In the genomic region with DNA sequence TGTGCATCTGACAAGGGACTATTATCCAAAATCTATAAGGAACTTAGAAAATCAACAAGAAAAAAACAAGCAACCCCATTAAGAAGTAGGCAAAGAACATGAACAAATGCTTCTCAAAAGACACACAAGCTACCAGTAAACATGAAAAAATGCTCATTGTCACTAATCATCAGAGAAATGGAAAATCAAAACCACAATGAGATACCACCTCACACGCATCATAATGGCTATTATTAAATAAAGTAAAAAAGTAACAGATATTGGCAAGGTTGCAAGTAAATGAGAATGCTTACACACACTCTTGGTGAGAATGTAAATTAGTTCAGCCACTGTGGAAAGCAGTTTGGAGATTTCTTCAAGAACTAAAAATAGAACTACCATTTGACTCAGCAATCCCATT, we compare ENCODE assay signal across 25 cellular contexts.
"Had no signal": no experiment of that assay in that cellular context is flagged by ENCODE, and none has a peak within 500 bp of the region (broad histone marks: within the 10 kb centered on the region; RNA-seq: fewer than 3 reads in every experiment).

No MANE protein-coding gene starts in this region.

- H3K4me1 ChIP-seq: adrenal gland had no signal

- H3K4me3 ChIP-seq: adrenal gland had no signal

- H3K9me3 ChIP-seq: adrenal gland had no signal

- DNase-seq: activated CD4-positive, alpha-beta T cell treated with anti-CD3 and anti-CD28 coated beads, Interleukin-2, amount 10 ng/mL, durations not matched to agents 24 days and 14 days; activated CD4-positive, alpha-beta T cell treated with anti-CD3 and anti-CD28 coated beads, Interleukin-2, amount 50 U/mL, for 4 hours; activated CD8-positive, alpha-beta memory T cell treated with anti-CD3 and anti-CD28 coated beads, Interleukin-2, amount 50 U/mL, for 4 hours; activated CD8-positive, alpha-beta T cell treated with anti-CD3 and anti-CD28 coated beads, Interleukin-2, amount 10 ng/mL, durations not matched to agents 7 days and 5 days; activated gamma-delta T cell treated with Interleukin-2 at 50 U/mL for 16 hours; activated naive CD4-positive, alpha-beta T cell treated with anti-CD3 and anti-CD28 coated beads for 36 hours; activated T-cell treated with anti-CD3 and anti-CD28 coated beads for 4 hours; activated T-cell treated with anti-CD3 and anti-CD28 coated beads, Interleukin-2, amount 50 U/mL, for 4 hours; adrenal gland; brain microvascular endothelial cell; central memory CD4-positive, alpha-beta T cell; Kasumi-1; KG1; NCI-H1092 treated with DMSO at 0.1 percent for 48 hours; NCI-H1417; NCI-H187 treated with DMSO at 0.1 percent for 48 hours; NCI-H2081; NCI-H2171 treated with DMSO at 0.1 percent for 48 hours; NCI-H2227 treated with DMSO at 0.1 percent for 48 hours; NCI-H446; NCI-H510A treated with DMSO at 0.1 percent for 48 hours; NCI-H69; NK-92 treated with Interleukin-12 subunit alpha and Interleukin-12 subunit beta, amount 100 ng/mL, for 24 hours; PC-3; Right ventricle myocardium superior had no signal

- H3K27me3 ChIP-seq: adrenal gland, brain microvascular endothelial cell had no signal

- H3K36me3 ChIP-seq: adrenal gland, brain microvascular endothelial cell had no signal

- H3K27ac ChIP-seq: adrenal gland, brain microvascular endothelial cell had no signal
